In genomic region chr19:4635763-4636135, GRCh38 we compare ENCODE assay signal across 8 cellular contexts. TPM values are rescaled to one million over a fixed set of nuclear protein-coding genes. Genes with fewer than 3 reads are reported as not detected.
DNase-seq lines count a peak whose midpoint lies in the region; ATAC-seq and TF ChIP-seq lines count a peak whose summit lies in the region.

No MANE protein-coding gene starts in this region.

- TF ChIP-seq POLR2A in stomach (IDR thresholded peaks at IDR 0.05), result no peak

- H3F3A ChIP-seq in SK-N-SH (replicated peaks; ENCODE audit: insufficient read depth), result peaks cover 32% of the 10 kb centered on the region

- H4K20me1 ChIP-seq in SK-N-SH (ENCODE audit: insufficient read depth), result no peaks in the 10 kb centered on the region

- H3K27me3 ChIP-seq in SK-N-SH (ENCODE audit: insufficient read depth) (no peaks in the 10 kb centered on the region), stomach (peaks cover 0 to 25% (median 4%) of the 10 kb centered on the region in 3 donors)

- no peaks in the 10 kb centered on the region for H3K9me3 Mint-ChIP-seq in activated CD4-positive, alpha-beta memory T cell treated with anti-CD3 and anti-CD28 coated beads for 36 hours
- no peaks in the 10 kb centered on the region for H3K9me3 Mint-ChIP-seq in immature natural killer cell

- ATAC-seq in SK-N-SH treated with all-trans-retinoic acid at 6 μM for 48 hours, result no peak

- POLR2A ChIA-PET in SK-N-SH (lab: Yijun Ruan, JAX), result no interaction called here
- POLR2A ChIA-PET in activated CD4-positive, alpha-beta memory T cell treated with anti-CD3 and anti-CD28 coated beads for 36 hours (lab: Charles Lee), result interaction anchor here (1.0 kb wide), 1 partner anchor 31 kb away, joined by 5 read pairs; no protein-coding TSS in a partner anchor

- no peak for TF ChIP-seq RAD21 in SK-N-SH (IDR thresholded peaks at IDR 0.05; ENCODE audit: low read length)

- CTCF ChIA-PET in SK-N-SH (lab: Yijun Ruan, JAX), result interaction anchor here (0.7 to 3.4 kb wide), 32 partner anchors 9 to 449 kb away, joined by 3 to 200 read pairs (median 7); partner anchors contain the start of genes LRG1, PLIN4 and SEMA6B
- CTCF ChIA-PET in activated CD4-positive, alpha-beta memory T cell treated with anti-CD3 and anti-CD28 coated beads for 36 hours (lab: Charles Lee), result interaction anchor here (0.6 to 3.5 kb wide), 20 partner anchors 9 to 112 kb away, joined by 3 to 66 read pairs (median 5); partner anchors contain the start of genes MYDGF and SEMA6B

- peaks cover 13% of the 10 kb centered on the region for H3K79me2 ChIP-seq in SK-N-SH (ENCODE audit: insufficient read depth)

- no peaks in the 10 kb centered on the region for H3K9me2 ChIP-seq in SK-N-SH

- H3K27me3 Mint-ChIP-seq in activated CD4-positive, alpha-beta memory T cell treated with anti-CD3 and anti-CD28 coated beads for 36 hours, result no peaks in the 10 kb centered on the region
- peaks cover 2 to 8% (median 7%) of the 10 kb centered on the region in 3 donors for H3K27me3 Mint-ChIP-seq in immature natural killer cell (ENCODE audit: low read depth in 3 of 3)

- H3K36me3 ChIP-seq in SK-N-SH (replicated peaks in 1 of 2; ENCODE audit: control insufficient read depth in 1 of 2, insufficient read depth in 2 of 2, low read length in 1 of 2) (no peaks in the 10 kb centered on the region), stomach (no peaks in the 10 kb centered on the region)

- H3K9ac ChIP-seq in SK-N-SH, result no peak overlapping the region; the same call in 1 of the 2 replicates

- H3K4me3 Mint-ChIP-seq in activated CD4-positive, alpha-beta memory T cell treated with anti-CD3 and anti-CD28 coated beads for 36 hours, result peak overlapping the region; percentile 35
- H3K4me3 Mint-ChIP-seq in immature natural killer cell, result peak overlapping the region; percentile 48 to 74 (median 72)

- peak overlapping the region; percentile 97 for H2AFZ ChIP-seq in SK-N-SH (ENCODE audit: low read depth)

- peak overlapping the region; percentile 84 for H3K4me2 ChIP-seq in SK-N-SH

- TF ChIP-seq EP300 in SK-N-SH (IDR thresholded peaks at IDR 0.05; ENCODE audit: borderline replicate concordance in 1 of 2, low read depth in 1 of 2, low read length in 1 of 2) (no peak), stomach (IDR thresholded peaks at IDR 0.05) (no peak)

- H3K36me3 Mint-ChIP-seq in activated CD4-positive, alpha-beta memory T cell treated with anti-CD3 and anti-CD28 coated beads for 36 hours, result no peaks in the 10 kb centered on the region
- no peaks in the 10 kb centered on the region for H3K36me3 Mint-ChIP-seq in immature natural killer cell

- intact Hi-C loops in activated CD4-positive, alpha-beta memory T cell treated with anti-CD3 and anti-CD28 coated beads for 36 hours (cut with micrococcal nuclease), result loop anchor here (2.0 to 5.0 kb wide), 2 partner anchors 59 to 163 kb away; partner anchors contain the start of gene HDGFL2
- intact Hi-C loops in stomach (cut with DNase I; ENCODE audit: low total_unique reads), result loop anchor here (5.0 kb wide), 1 partner anchor 78 kb away; the partner anchor contains the start of gene SEMA6B

- DNase-seq in SK-N-SH, result no peak
- no peak for DNase-seq in activated CD4-positive, alpha-beta memory T cell treated with anti-CD3 and anti-CD28 coated beads for 36 hours
- no peak for DNase-seq in immature natural killer cell
- no peak for DNase-seq in stomach
- DNase-seq in AG08396 (ENCODE audit: low spot score), result no peak
- no peak for DNase-seq in activated CD4-positive, alpha-beta T cell treated with anti-CD3 and anti-CD28 coated beads for 1 hour
- DNase-seq in NCI-H2107 (lab: John Stamatoyannopoulos, UW), result no peak

- 37% methylated on average over 11 of the region's 15 CpGs for WGBS in SK-N-SH (ENCODE audit: low lambda C conversion rate)
- WGBS in stomach, 5 donors, result 10 to 33% (median 19%) methylated on average over 4 to 15 of the region's 15 CpGs

- TF ChIP-seq CTCF in SK-N-SH (IDR thresholded peaks at IDR 0.05), result no peak
- TF ChIP-seq CTCF in stomach (IDR thresholded peaks at IDR 0.05), result no peak

- peaks cover 24% of the 10 kb centered on the region for H3K4me1 Mint-ChIP-seq in activated CD4-positive, alpha-beta memory T cell treated with anti-CD3 and anti-CD28 coated beads for 36 hours (ENCODE audit: low read depth)
- peaks cover 25 to 28% of the 10 kb centered on the region in 2 donors for H3K4me1 Mint-ChIP-seq in immature natural killer cell

- H3K4me3 ChIP-seq in SK-N-SH (ENCODE audit: low read depth in 2 of 2, low read length in 1 of 2) (peak overlapping the region; percentile 39 to 69; a peak in 3 of 4 replicates), stomach (peak overlapping the region; percentile 47 to 55 (median 53))

- no peak overlapping the region for H3K27ac Mint-ChIP-seq in activated CD4-positive, alpha-beta memory T cell treated with anti-CD3 and anti-CD28 coated beads for 36 hours
- no peak overlapping the region for H3K27ac Mint-ChIP-seq in immature natural killer cell

- H3K27ac ChIP-seq in SK-N-SH (ENCODE audit: low read depth in 2 of 2, low read length in 1 of 2) (no peak overlapping the region), stomach (peak overlapping the region in 3 of 5 donors; percentile 12 to 70 (median 40))

- no peaks in the 10 kb centered on the region for H3K9me3 ChIP-seq in SK-N-SH
- no peaks in the 10 kb centered on the region for H3K9me3 ChIP-seq in stomach

- H3K4me1 ChIP-seq in SK-N-SH (ENCODE audit: control insufficient read depth in 1 of 2, insufficient read depth in 2 of 2, low read depth in 1 of 2, low read length in 1 of 2) (peaks cover 3 to 19% of the 10 kb centered on the region in 2 experiments; a peak in 1 of 4 replicates), stomach (peaks cover 28 to 51% (median 39%) of the 10 kb centered on the region in 4 donors)

TF ChIP-seq in SK-N-SH, 30 proteins besides CTCF, POLR2A, EP300 and RAD21:
- TF ChIP-seq JUND (IDR thresholded peaks at IDR 0.05) (no peak), YY1 (IDR thresholded peaks at IDR 0.05; ENCODE audit: low read depth) (no peak), MAX (IDR thresholded peaks at IDR 0.05; ENCODE audit: low read depth) (no peak), SMC3 (IDR thresholded peaks at IDR 0.05; ENCODE audit: low read depth, low read length) (no peak), GATA2 (CRISPR knock-in tag; IDR thresholded peaks at IDR 0.05) (no peak), USF2 (IDR thresholded peaks at IDR 0.05; ENCODE audit: borderline replicate concordance, low read depth, low read length) (no peak), TEAD4 (IDR thresholded peaks at IDR 0.05; ENCODE audit: borderline replicate concordance, insufficient read depth) (no peak), RFX5 (IDR thresholded peaks at IDR 0.05; ENCODE audit: low read length) (no peak), FOXJ3 (CRISPR knock-in tag; IDR thresholded peaks at IDR 0.05) (no peak)

TF ChIP-seq in SK-N-SH treated with all-trans-retinoic acid at 6 μM for 48 hours, 23 proteins besides CTCF, POLR2A, EP300 and RAD21 (continues in another document):
- TF ChIP-seq RARB (CRISPR knock-in tag; IDR thresholded peaks at IDR 0.05), result no peak
- no peak for TF ChIP-seq CREB5 (CRISPR knock-in tag; IDR thresholded peaks at IDR 0.05; ENCODE audit: low read depth)
- no peak for TF ChIP-seq ZNF70 (CRISPR knock-in tag; IDR thresholded peaks at IDR 0.05)
- no peak for TF ChIP-seq ISL1 (CRISPR knock-in tag; IDR thresholded peaks at IDR 0.05)
- TF ChIP-seq TSHZ2 (CRISPR knock-in tag; IDR thresholded peaks at IDR 0.05), result no peak

RNA-seq across cellular contexts. Expression of gene TNFAIP8L1, which starts 3.6 kb away (rescaled TPM):
- polyA plus RNA-seq in SK-N-SH (2012; rRNA removed) (5.7 and 6.4 TPM in 2 replicates), immature natural killer cell (10 to 100 TPM in 1 of 3 donors, 1 to 10 TPM in 2; 2.4 to 14.1 (median 5.2) TPM), stomach (1 to 10 TPM; 5.3 to 5.5 (median 5.4) TPM)
- polyA plus RNA-seq in SK-N-SH (2012; cell fraction: cytosol; rRNA removed), result 4.6 and 6.5 TPM in 2 replicates
- 3.5 and 4.0 TPM in 2 replicates for polyA plus RNA-seq in SK-N-SH (2012; cell fraction: nucleus; rRNA removed)
- 10 to 100 TPM; 17.2 to 17.4 TPM for total RNA-seq in activated CD4-positive, alpha-beta memory T cell treated with anti-CD3 and anti-CD28 coated beads for 36 hours
- 10 to 100 TPM in 2 of 5 donors, 1 to 10 TPM in 3; 7.0 to 43.4 (median 9.5) TPM for total RNA-seq in stomach

RNA-seq across cellular contexts. Expression of gene MYDGF, which starts 34.4 kb away (rescaled TPM):
- polyA plus RNA-seq in SK-N-SH (2012; rRNA removed) (188 and 312 TPM in 2 replicates), immature natural killer cell (100 to 1,000 TPM; 207 to 245 (median 233) TPM), stomach (10 to 100 TPM; 66.4 to 86.6 (median 75.3) TPM)
- 180 and 229 TPM in 2 replicates for polyA plus RNA-seq in SK-N-SH (2012; cell fraction: cytosol; rRNA removed)
- 153 and 184 TPM in 2 replicates for polyA plus RNA-seq in SK-N-SH (2012; cell fraction: nucleus; rRNA removed)
- total RNA-seq in activated CD4-positive, alpha-beta memory T cell treated with anti-CD3 and anti-CD28 coated beads for 36 hours, result 10 to 100 TPM; 72.9 to 74.7 TPM
- 10 to 100 TPM; 41.4 to 77.5 (median 71.3) TPM for total RNA-seq in stomach

Comparison
In these comparisons a context has a peak if more than half of its experiments do, and no peak if none do; other contexts are left out.
1. H3K27ac ChIP-seq: peak in stomach (3 of 5); none in SK-N-SH (0 of 2).